28 cellular contexts compared by ENCODE assay signal in the genomic region with DNA sequence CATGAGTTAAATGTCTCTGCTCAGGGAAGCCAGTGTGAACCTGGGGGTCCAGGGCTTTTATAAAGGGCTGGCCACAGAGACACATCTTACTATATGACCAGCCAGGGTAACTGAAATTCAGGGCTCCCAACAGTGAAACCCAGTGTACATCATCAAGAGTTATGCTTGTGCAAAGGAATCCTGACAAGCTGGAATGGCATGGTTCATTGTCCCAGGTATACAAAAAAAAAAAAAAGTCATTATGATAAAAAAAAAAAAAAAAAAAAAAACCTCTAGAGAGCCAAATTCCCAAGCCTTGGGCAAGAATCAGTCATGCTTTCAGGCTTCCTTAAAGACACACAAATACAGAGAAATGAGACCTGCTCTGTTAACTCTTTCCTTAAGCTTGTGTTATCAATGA.
"Had no signal": no experiment of that assay in that cellular context is flagged by ENCODE, and none has a peak within 500 bp of the region (broad histone marks: within the 10 kb centered on the region; RNA-seq: fewer than 3 reads in every experiment).

No MANE protein-coding gene starts in this region.

- H3K27ac ChIP-seq: left ventricle myocardium inferior, neural progenitor cell, neutrophil, parathyroid adenoma, skin epidermis, transverse colon, upper lobe of left lung, vagina had no signal

- ATAC-seq: left colon; natural killer cell; right cardiac atrium; sciatic nerve; stimulated activated naive B cell treated with anti-CD40 and anti-IgM and Interleukin-4, amounts not matched to agents 10 μg/mL and 1 μg/mL and 100 μg/mL, for 72 hours; stimulated activated naive CD8-positive, alpha-beta T cell treated with anti-CD3 and anti-CD28 coated beads, Interleukin-15, amount 100 ng/mL, for 72 hours had no signal

- H3K27me3 ChIP-seq: neural progenitor cell, neutrophil, transverse colon, upper lobe of left lung, vagina had no signal

- H3K4me3 ChIP-seq: left ventricle myocardium inferior, lung, neural progenitor cell, skin epidermis, transverse colon, upper lobe of left lung, vagina had no signal

- FAIRE-seq: keratinocyte had no signal

- H3K36me3 ChIP-seq: left ventricle myocardium inferior, neural progenitor cell, neutrophil, transverse colon, upper lobe of left lung, vagina had no signal

- DNase-seq: hippocampal formation; kidney glomerular epithelial cell; left colon; left ventricle myocardium inferior; mesendoderm; naive B cell; natural killer cell; nephron progenitor cell; occipital lobe; retina; right cardiac atrium; stimulated activated CD4-positive, alpha-beta T cell treated with anti-CD3 and anti-CD28 coated beads, Interleukin-12 subunit alpha, Interleukin-12 subunit beta, amount 100 ng/mL, for 4 hours; stimulated activated CD4-positive, alpha-beta T cell treated with anti-CD3 and anti-CD28 coated beads, Interleukin-15, amount 100 ng/mL, for 24 hours; stimulated activated CD4-positive, alpha-beta T cell treated with anti-CD3 and anti-CD28 coated beads, Interleukin-2, amount 100 ng/mL, for 24 hours; stimulated activated CD4-positive, alpha-beta T cell treated with anti-CD3 and anti-CD28 coated beads, Interleukin-4, amount 100 ng/mL, for 1 hour; stimulated activated naive B cell treated with anti-CD40 and anti-IgM and Interleukin-4, amounts not matched to agents 10 μg/mL and 1 μg/mL and 100 μg/mL, for 72 hours; stimulated activated naive CD8-positive, alpha-beta T cell treated with anti-CD3 and anti-CD28 coated beads, Interleukin-15, amount 100 ng/mL, for 72 hours; substantia nigra; transverse colon; upper lobe of left lung had no signal
